1 cellular context compared by ENCODE assay signal in the genomic region with DNA sequence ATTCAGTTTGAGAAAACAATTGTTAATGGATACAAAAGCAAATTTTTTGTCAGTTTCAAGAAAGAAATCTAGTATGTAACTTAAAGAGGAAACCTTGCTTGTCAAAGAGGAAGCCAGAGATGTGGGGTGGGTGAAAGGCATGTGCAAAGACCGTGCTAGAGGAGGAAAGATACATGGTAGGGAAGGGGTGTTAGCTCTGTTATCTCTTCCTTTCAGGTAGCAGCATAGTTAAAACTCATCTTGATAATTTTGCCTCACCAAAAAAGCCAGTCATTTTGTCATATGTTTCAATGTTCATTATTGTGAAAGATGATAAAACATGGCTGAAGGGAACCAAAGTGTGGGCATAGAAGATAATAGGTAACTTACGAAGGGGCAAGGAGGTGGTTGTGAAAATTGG.
TF ChIP-seq lines count a peak whose summit lies in the region.

No MANE protein-coding gene starts in this region.

TF ChIP-seq in K562, 482 proteins besides CTCF, POLR2A, EP300 and RAD21 (continued from another document and continues in another):
- TF ChIP-seq, protein P1, sequence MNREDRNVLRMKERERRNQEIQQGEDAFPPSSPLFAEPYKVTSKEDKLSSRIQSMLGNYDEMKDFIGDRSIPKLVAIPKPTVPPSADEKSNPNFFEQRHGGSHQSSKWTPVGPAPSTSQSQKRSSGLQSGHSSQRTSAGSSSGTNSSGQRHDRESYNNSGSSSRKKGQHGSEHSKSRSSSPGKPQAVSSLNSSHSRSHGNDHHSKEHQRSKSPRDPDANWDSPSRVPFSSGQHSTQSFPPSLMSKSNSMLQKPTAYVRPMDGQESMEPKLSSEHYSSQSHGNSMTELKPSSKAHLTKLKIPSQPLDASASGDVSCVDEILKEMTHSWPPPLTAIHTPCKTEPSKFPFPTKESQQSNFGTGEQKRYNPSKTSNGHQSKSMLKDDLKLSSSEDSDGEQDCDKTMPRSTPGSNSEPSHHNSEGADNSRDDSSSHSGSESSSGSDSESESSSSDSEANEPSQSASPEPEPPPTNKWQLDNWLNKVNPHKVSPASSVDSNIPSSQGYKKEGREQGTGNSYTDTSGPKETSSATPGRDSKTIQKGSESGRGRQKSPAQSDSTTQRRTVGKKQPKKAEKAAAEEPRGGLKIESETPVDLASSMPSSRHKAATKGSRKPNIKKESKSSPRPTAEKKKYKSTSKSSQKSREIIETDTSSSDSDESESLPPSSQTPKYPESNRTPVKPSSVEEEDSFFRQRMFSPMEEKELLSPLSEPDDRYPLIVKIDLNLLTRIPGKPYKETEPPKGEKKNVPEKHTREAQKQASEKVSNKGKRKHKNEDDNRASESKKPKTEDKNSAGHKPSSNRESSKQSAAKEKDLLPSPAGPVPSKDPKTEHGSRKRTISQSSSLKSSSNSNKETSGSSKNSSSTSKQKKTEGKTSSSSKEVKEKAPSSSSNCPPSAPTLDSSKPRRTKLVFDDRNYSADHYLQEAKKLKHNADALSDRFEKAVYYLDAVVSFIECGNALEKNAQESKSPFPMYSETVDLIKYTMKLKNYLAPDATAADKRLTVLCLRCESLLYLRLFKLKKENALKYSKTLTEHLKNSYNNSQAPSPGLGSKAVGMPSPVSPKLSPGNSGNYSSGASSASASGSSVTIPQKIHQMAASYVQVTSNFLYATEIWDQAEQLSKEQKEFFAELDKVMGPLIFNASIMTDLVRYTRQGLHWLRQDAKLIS (CRISPR knock-in tag; IDR thresholded peaks at IDR 0.05), result no peak
- peak; percentile 57 for TF ChIP-seq CCNT2 (IDR thresholded peaks at IDR 0.05; ENCODE audit: borderline replicate concordance, extremely low read depth, insufficient read length, low read depth, low read length)
- peak; percentile 73 for TF ChIP-seq SOX6 (IDR thresholded peaks at IDR 0.05)
- TF ChIP-seq ARHGAP35 (IDR thresholded peaks at IDR 0.05; ENCODE audit: partially characterized antibody), result no peak
- TF ChIP-seq, protein P2, sequence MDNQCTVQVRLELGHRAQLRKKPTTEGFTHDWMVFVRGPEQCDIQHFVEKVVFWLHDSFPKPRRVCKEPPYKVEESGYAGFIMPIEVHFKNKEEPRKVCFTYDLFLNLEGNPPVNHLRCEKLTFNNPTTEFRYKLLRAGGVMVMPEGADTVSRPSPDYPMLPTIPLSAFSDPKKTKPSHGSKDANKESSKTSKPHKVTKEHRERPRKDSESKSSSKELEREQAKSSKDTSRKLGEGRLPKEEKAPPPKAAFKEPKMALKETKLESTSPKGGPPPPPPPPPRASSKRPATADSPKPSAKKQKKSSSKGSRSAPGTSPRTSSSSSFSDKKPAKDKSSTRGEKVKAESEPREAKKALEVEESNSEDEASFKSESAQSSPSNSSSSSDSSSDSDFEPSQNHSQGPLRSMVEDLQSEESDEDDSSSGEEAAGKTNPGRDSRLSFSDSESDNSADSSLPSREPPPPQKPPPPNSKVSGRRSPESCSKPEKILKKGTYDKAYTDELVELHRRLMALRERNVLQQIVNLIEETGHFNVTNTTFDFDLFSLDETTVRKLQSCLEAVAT (IDR thresholded peaks at IDR 0.05), result no peak
- peak; percentile 69 for TF ChIP-seq NFE2 (IDR thresholded peaks at IDR 0.05; ENCODE audit: low read depth)
- 0 out of 2 replicates have a peak, but pooled peaks have one; percentile 5 for TF ChIP-seq JUND (IDR thresholded peaks at IDR 0.05; ENCODE audit: borderline replicate concordance, low read depth, low read length)
- peak; percentile 50; the same call in 1 of the 3 replicates for TF ChIP-seq JUND (tag; IDR thresholded peaks at IDR 0.05; ENCODE audit: borderline replicate concordance, low read depth, low read length)
- no peak for TF ChIP-seq HNRNPL (IDR thresholded peaks at IDR 0.05; ENCODE audit: low read depth, low read length)
- TF ChIP-seq, protein P3, sequence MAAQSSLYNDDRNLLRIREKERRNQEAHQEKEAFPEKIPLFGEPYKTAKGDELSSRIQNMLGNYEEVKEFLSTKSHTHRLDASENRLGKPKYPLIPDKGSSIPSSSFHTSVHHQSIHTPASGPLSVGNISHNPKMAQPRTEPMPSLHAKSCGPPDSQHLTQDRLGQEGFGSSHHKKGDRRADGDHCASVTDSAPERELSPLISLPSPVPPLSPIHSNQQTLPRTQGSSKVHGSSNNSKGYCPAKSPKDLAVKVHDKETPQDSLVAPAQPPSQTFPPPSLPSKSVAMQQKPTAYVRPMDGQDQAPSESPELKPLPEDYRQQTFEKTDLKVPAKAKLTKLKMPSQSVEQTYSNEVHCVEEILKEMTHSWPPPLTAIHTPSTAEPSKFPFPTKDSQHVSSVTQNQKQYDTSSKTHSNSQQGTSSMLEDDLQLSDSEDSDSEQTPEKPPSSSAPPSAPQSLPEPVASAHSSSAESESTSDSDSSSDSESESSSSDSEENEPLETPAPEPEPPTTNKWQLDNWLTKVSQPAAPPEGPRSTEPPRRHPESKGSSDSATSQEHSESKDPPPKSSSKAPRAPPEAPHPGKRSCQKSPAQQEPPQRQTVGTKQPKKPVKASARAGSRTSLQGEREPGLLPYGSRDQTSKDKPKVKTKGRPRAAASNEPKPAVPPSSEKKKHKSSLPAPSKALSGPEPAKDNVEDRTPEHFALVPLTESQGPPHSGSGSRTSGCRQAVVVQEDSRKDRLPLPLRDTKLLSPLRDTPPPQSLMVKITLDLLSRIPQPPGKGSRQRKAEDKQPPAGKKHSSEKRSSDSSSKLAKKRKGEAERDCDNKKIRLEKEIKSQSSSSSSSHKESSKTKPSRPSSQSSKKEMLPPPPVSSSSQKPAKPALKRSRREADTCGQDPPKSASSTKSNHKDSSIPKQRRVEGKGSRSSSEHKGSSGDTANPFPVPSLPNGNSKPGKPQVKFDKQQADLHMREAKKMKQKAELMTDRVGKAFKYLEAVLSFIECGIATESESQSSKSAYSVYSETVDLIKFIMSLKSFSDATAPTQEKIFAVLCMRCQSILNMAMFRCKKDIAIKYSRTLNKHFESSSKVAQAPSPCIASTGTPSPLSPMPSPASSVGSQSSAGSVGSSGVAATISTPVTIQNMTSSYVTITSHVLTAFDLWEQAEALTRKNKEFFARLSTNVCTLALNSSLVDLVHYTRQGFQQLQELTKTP (IDR thresholded peaks at IDR 0.05; ENCODE audit: low read depth in 1 of 2, partially characterized antibody in 2 of 2), result no peak
- TF ChIP-seq ADNP (tag; IDR thresholded peaks at IDR 0.05), result peak; percentile 46; the same call in 1 of the 2 replicates
- TF ChIP-seq L3MBTL2 (IDR thresholded peaks at IDR 0.05), result peak; percentile 56; the same call in 1 of the 2 replicates
- no peak for TF ChIP-seq SP1 (CRISPR knock-in tag; IDR thresholded peaks at IDR 0.05)
- TF ChIP-seq, protein P4, sequence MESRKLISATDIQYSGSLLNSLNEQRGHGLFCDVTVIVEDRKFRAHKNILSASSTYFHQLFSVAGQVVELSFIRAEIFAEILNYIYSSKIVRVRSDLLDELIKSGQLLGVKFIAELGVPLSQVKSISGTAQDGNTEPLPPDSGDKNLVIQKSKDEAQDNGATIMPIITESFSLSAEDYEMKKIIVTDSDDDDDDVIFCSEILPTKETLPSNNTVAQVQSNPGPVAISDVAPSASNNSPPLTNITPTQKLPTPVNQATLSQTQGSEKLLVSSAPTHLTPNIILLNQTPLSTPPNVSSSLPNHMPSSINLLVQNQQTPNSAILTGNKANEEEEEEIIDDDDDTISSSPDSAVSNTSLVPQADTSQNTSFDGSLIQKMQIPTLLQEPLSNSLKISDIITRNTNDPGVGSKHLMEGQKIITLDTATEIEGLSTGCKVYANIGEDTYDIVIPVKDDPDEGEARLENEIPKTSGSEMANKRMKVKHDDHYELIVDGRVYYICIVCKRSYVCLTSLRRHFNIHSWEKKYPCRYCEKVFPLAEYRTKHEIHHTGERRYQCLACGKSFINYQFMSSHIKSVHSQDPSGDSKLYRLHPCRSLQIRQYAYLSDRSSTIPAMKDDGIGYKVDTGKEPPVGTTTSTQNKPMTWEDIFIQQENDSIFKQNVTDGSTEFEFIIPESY (CRISPR knock-in tag; IDR thresholded peaks at IDR 0.05), result no peak
- TF ChIP-seq NCOR1 (IDR thresholded peaks at IDR 0.05), result peak; percentile 72
- TF ChIP-seq IRF2 (CRISPR knock-in tag; IDR thresholded peaks at IDR 0.05), result no peak
- no peak for TF ChIP-seq KDM2B (CRISPR knock-in tag; IDR thresholded peaks at IDR 0.05)
- TF ChIP-seq SMARCE1 (IDR thresholded peaks at IDR 0.05), result peak; percentile 28; the same call in 1 of the 2 replicates
- no peak for TF ChIP-seq LCOR (CRISPR knock-in tag; IDR thresholded peaks at IDR 0.05)
- peak; percentile 22; the same call in 1 of the 2 replicates for TF ChIP-seq C11orf30 (IDR thresholded peaks at IDR 0.05; ENCODE audit: low read depth)
- no peak for TF ChIP-seq ZNF586 (CRISPR knock-in tag; conservative IDR thresholded peaks at IDR 0.05)
- no peak for TF ChIP-seq HNRNPLL (IDR thresholded peaks at IDR 0.05; ENCODE audit: low read depth, low read length, poor library complexity, severe bottlenecking)
- no peak for TF ChIP-seq GATA2 (CRISPR knock-in tag; IDR thresholded peaks at IDR 0.05)
- TF ChIP-seq CXXC5 (CRISPR knock-in tag; IDR thresholded peaks at IDR 0.05), result peak; percentile 30; the same call in 1 of the 2 replicates
- peak; percentile 75 for TF ChIP-seq TCF3 (CRISPR knock-in tag; IDR thresholded peaks at IDR 0.05)
- no peak for TF ChIP-seq SETDB1 (IDR thresholded peaks at IDR 0.05; ENCODE audit: low read length)
- TF ChIP-seq PHF20 (IDR thresholded peaks at IDR 0.05; ENCODE audit: partially characterized antibody), result no peak
- TF ChIP-seq ZEB2 (IDR thresholded peaks at IDR 0.05), result peak; percentile 82
- peak; percentile 76 for TF ChIP-seq DPF2 (IDR thresholded peaks at IDR 0.05)
- TF ChIP-seq SMAD1 (IDR thresholded peaks at IDR 0.05; ENCODE audit: low read depth, low read length, partially characterized antibody), result no peak
- TF ChIP-seq, protein P5, sequence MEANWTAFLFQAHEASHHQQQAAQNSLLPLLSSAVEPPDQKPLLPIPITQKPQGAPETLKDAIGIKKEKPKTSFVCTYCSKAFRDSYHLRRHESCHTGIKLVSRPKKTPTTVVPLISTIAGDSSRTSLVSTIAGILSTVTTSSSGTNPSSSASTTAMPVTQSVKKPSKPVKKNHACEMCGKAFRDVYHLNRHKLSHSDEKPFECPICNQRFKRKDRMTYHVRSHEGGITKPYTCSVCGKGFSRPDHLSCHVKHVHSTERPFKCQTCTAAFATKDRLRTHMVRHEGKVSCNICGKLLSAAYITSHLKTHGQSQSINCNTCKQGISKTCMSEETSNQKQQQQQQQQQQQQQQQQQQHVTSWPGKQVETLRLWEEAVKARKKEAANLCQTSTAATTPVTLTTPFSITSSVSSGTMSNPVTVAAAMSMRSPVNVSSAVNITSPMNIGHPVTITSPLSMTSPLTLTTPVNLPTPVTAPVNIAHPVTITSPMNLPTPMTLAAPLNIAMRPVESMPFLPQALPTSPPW (CRISPR knock-in tag; IDR thresholded peaks at IDR 0.05), result no peak
- TF ChIP-seq KLF10 (CRISPR knock-in tag; IDR thresholded peaks at IDR 0.05), result no peak
- peak; percentile 75 for TF ChIP-seq CBFA2T2 (conservative IDR thresholded peaks at IDR 0.05)
- no peak for TF ChIP-seq TAF7 (tag; IDR thresholded peaks at IDR 0.05)
- TF ChIP-seq, protein P6, sequence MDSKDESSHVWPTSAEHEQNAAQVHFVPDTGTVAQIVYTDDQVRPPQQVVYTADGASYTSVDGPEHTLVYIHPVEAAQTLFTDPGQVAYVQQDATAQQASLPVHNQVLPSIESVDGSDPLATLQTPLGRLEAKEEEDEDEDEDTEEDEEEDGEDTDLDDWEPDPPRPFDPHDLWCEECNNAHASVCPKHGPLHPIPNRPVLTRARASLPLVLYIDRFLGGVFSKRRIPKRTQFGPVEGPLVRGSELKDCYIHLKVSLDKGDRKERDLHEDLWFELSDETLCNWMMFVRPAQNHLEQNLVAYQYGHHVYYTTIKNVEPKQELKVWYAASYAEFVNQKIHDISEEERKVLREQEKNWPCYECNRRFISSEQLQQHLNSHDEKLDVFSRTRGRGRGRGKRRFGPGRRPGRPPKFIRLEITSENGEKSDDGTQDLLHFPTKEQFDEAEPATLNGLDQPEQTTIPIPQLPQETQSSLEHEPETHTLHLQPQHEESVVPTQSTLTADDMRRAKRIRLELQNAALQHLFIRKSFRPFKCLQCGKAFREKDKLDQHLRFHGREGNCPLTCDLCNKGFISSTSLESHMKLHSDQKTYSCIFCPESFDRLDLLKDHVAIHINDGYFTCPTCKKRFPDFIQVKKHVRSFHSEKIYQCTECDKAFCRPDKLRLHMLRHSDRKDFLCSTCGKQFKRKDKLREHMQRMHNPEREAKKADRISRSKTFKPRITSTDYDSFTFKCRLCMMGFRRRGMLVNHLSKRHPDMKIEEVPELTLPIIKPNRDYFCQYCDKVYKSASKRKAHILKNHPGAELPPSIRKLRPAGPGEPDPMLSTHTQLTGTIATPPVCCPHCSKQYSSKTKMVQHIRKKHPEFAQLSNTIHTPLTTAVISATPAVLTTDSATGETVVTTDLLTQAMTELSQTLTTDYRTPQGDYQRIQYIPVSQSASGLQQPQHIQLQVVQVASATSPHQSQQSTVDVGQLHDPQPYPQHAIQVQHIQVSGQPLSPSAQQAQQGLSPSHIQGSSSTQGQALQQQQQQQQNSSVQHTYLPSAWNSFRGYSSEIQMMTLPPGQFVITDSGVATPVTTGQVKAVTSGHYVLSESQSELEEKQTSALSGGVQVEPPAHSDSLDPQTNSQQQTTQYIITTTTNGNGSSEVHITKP (IDR thresholded peaks at IDR 0.05; ENCODE audit: partially characterized antibody), result peak; percentile 19
- no peak for TF ChIP-seq KLF13 (tag; IDR thresholded peaks at IDR 0.05; ENCODE audit: borderline replicate concordance, low read depth)
- TF ChIP-seq LARP7 (IDR thresholded peaks at IDR 0.05), result no peak
- peak; percentile 87 for TF ChIP-seq CBFA2T3 (IDR thresholded peaks at IDR 0.05)
- 0 out of 2 replicates have a peak, but pooled peaks have one; percentile 40 for TF ChIP-seq BHLHE40 (IDR thresholded peaks at IDR 0.05; ENCODE audit: low read length)
- TF ChIP-seq, protein P7, sequence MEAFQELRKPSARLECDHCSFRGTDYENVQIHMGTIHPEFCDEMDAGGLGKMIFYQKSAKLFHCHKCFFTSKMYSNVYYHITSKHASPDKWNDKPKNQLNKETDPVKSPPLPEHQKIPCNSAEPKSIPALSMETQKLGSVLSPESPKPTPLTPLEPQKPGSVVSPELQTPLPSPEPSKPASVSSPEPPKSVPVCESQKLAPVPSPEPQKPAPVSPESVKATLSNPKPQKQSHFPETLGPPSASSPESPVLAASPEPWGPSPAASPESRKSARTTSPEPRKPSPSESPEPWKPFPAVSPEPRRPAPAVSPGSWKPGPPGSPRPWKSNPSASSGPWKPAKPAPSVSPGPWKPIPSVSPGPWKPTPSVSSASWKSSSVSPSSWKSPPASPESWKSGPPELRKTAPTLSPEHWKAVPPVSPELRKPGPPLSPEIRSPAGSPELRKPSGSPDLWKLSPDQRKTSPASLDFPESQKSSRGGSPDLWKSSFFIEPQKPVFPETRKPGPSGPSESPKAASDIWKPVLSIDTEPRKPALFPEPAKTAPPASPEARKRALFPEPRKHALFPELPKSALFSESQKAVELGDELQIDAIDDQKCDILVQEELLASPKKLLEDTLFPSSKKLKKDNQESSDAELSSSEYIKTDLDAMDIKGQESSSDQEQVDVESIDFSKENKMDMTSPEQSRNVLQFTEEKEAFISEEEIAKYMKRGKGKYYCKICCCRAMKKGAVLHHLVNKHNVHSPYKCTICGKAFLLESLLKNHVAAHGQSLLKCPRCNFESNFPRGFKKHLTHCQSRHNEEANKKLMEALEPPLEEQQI (IDR thresholded peaks at IDR 0.05), result peak; percentile 60; the same call in 1 of the 2 replicates
- no peak for TF ChIP-seq NR2C2 (CRISPR knock-in tag; IDR thresholded peaks at IDR 0.05)
- TF ChIP-seq NR2C2 (tag; IDR thresholded peaks at IDR 0.05), result no peak
- no peak for TF ChIP-seq XRCC3 (IDR thresholded peaks at IDR 0.05)
